Comparison of ENCODE assay signal across 1 cellular context in genomic region chr22:50342651-50343540, GRCh38.
TF ChIP-seq lines count a peak whose summit lies in the region.

Gene PPP6R2 (plus strand): TSS chr22:50343327. CDS start chr22:50393909, 50,582 bp downstream.

TF ChIP-seq in HepG2, 621 proteins besides CTCF, POLR2A, EP300 and RAD21 (continued from another document and continues in another):
- TF ChIP-seq ZNF280D (CRISPR knock-in tag; IDR thresholded peaks at IDR 0.05) (0 out of 2 replicates have a peak, but pooled peaks have one; percentile 64), SALL1 (CRISPR knock-in tag; IDR thresholded peaks at IDR 0.05) (peak; percentile 45), FOXK1 (CRISPR knock-in tag; IDR thresholded peaks at IDR 0.05; ENCODE audit: borderline replicate concordance, low read depth) (no peak), MXD1 (CRISPR knock-in tag; IDR thresholded peaks at IDR 0.05) (peak; percentile 41; the same call in 1 of the 2 replicates), RBFOX2 (IDR thresholded peaks at IDR 0.05; ENCODE audit: low read depth, low read length) (peak; percentile 75), ZBTB3 (CRISPR knock-in tag; IDR thresholded peaks at IDR 0.05; ENCODE audit: borderline replicate concordance, low read depth) (0 out of 2 replicates have a peak, but pooled peaks have one; percentile 13), ZFP90 (CRISPR knock-in tag; IDR thresholded peaks at IDR 0.05; ENCODE audit: borderline replicate concordance) (peak; percentile 48; the same call in 1 of the 2 replicates), HMGXB4 (CRISPR knock-in tag; IDR thresholded peaks at IDR 0.05; ENCODE audit: borderline replicate concordance in 1 of 2, low read depth in 1 of 2) (peak in 1 of 2 experiments; percentile 5; a peak in 1 of 4 replicates), RELA (CRISPR knock-in tag; IDR thresholded peaks at IDR 0.05) (no peak), ZFP91 (CRISPR knock-in tag; IDR thresholded peaks at IDR 0.05; ENCODE audit: borderline replicate concordance) (peak; percentile 59; the same call in 1 of the 2 replicates), MAX (IDR thresholded peaks at IDR 0.05) (peak; percentile 75), ZNF749 (CRISPR knock-in tag; IDR thresholded peaks at IDR 0.05; ENCODE audit: borderline replicate concordance) (0 out of 2 replicates have a peak, but pooled peaks have one; percentile 35), ZNF317 (CRISPR knock-in tag; IDR thresholded peaks at IDR 0.05) (peak; percentile 15; the same call in 1 of the 2 replicates), FOXO4 (CRISPR knock-in tag; conservative IDR thresholded peaks at IDR 0.05) (no peak), TAF15 (IDR thresholded peaks at IDR 0.05; ENCODE audit: low read depth, low read length, poor library complexity, severe bottlenecking) (peak; percentile 10), ZNF772 (CRISPR knock-in tag; IDR thresholded peaks at IDR 0.05) (no peak), ZNF556 (CRISPR knock-in tag; IDR thresholded peaks at IDR 0.05; ENCODE audit: borderline replicate concordance) (peak; percentile 14; the same call in 1 of the 2 replicates), SAP130 (CRISPR knock-in tag; IDR thresholded peaks at IDR 0.05; ENCODE audit: low read depth) (peak; percentile 19), FOXA3 (CRISPR knock-in tag; IDR thresholded peaks at IDR 0.05) (0 out of 2 replicates have a peak, but pooled peaks have one; percentile 2), SSRP1 (CRISPR knock-in tag; IDR thresholded peaks at IDR 0.05) (0 out of 2 replicates have a peak, but pooled peaks have one; percentile 12), ZBTB38 (CRISPR knock-in tag; IDR thresholded peaks at IDR 0.05) (peak; percentile 6; the same call in 1 of the 2 replicates), MEIS2 (CRISPR knock-in tag; IDR thresholded peaks at IDR 0.05) (0 out of 2 replicates have a peak, but pooled peaks have one; percentile 48), ZKSCAN1 (IDR thresholded peaks at IDR 0.05; ENCODE audit: low read length) (0 out of 2 replicates have a peak, but pooled peaks have one; percentile 1), HNF4A (CRISPR knock-in tag; IDR thresholded peaks at IDR 0.05) (no peak), ZFP36L1 (CRISPR knock-in tag; IDR thresholded peaks at IDR 0.05) (no peak), ZNF891 (CRISPR knock-in tag; IDR thresholded peaks at IDR 0.05) (no peak), ERF (CRISPR knock-in tag; IDR thresholded peaks at IDR 0.05) (peak; percentile 14; the same call in 1 of the 2 replicates), ZNF639 (CRISPR knock-in tag; conservative IDR thresholded peaks at IDR 0.05) (no peak), UBTF (CRISPR knock-in tag; IDR thresholded peaks at IDR 0.05) (peak; percentile 16; the same call in 1 of the 2 replicates), TIGD3 (CRISPR knock-in tag; IDR thresholded peaks at IDR 0.05; ENCODE audit: borderline replicate concordance) (peak; percentile 37; the same call in 1 of the 2 replicates), KAT7 (CRISPR knock-in tag; IDR thresholded peaks at IDR 0.05; ENCODE audit: borderline replicate concordance) (0 out of 2 replicates have a peak, but pooled peaks have one; percentile 12), ZNF563 (CRISPR knock-in tag; IDR thresholded peaks at IDR 0.05) (0 out of 2 replicates have a peak, but pooled peaks have one; percentile 22), ZNF253 (CRISPR knock-in tag; IDR thresholded peaks at IDR 0.05; ENCODE audit: borderline replicate concordance) (0 out of 2 replicates have a peak, but pooled peaks have one; percentile 33), ZNF781 (CRISPR knock-in tag; IDR thresholded peaks at IDR 0.05; ENCODE audit: borderline replicate concordance, not compliant biosample characterization) (peak; percentile 56), SALL2 (CRISPR knock-in tag; IDR thresholded peaks at IDR 0.05) (0 out of 2 replicates have a peak, but pooled peaks have one; percentile 59), MEIS1 (CRISPR knock-in tag; IDR thresholded peaks at IDR 0.05; ENCODE audit: borderline replicate concordance) (0 out of 2 replicates have a peak, but pooled peaks have one; percentile 40), ZZZ3 (CRISPR knock-in tag; IDR thresholded peaks at IDR 0.05; ENCODE audit: borderline replicate concordance) (no peak), TAF1 (CRISPR knock-in tag; IDR thresholded peaks at IDR 0.05) (peak; percentile 38; the same call in 1 of the 2 replicates), SP4 (CRISPR knock-in tag; IDR thresholded peaks at IDR 0.05) (peak; percentile 38; the same call in 1 of the 2 replicates), TGIF2 (CRISPR knock-in tag; IDR thresholded peaks at IDR 0.05) (0 out of 2 replicates have a peak, but pooled peaks have one; percentile 25), HOXA3 (CRISPR knock-in tag; IDR thresholded peaks at IDR 0.05) (peak; percentile 78), ATF6 (CRISPR knock-in tag; conservative IDR thresholded peaks at IDR 0.05) (no peak), PHF8 (CRISPR knock-in tag; IDR thresholded peaks at IDR 0.05) (peak; percentile 51), THAP11 (CRISPR knock-in tag; IDR thresholded peaks at IDR 0.05) (0 out of 2 replicates have a peak, but pooled peaks have one; percentile 3), ZNF350 (CRISPR knock-in tag; IDR thresholded peaks at IDR 0.05; ENCODE audit: borderline replicate concordance, low read depth) (0 out of 2 replicates have a peak, but pooled peaks have one; percentile 11), ZNF451 (CRISPR knock-in tag; IDR thresholded peaks at IDR 0.05) (peak; percentile 15; the same call in 1 of the 2 replicates), ISX (CRISPR knock-in tag; conservative IDR thresholded peaks at IDR 0.05) (no peak), MYC (CRISPR knock-in tag; IDR thresholded peaks at IDR 0.05; ENCODE audit: borderline replicate concordance) (0 out of 2 replicates have a peak, but pooled peaks have one; percentile 35)
